In the genomic region with DNA sequence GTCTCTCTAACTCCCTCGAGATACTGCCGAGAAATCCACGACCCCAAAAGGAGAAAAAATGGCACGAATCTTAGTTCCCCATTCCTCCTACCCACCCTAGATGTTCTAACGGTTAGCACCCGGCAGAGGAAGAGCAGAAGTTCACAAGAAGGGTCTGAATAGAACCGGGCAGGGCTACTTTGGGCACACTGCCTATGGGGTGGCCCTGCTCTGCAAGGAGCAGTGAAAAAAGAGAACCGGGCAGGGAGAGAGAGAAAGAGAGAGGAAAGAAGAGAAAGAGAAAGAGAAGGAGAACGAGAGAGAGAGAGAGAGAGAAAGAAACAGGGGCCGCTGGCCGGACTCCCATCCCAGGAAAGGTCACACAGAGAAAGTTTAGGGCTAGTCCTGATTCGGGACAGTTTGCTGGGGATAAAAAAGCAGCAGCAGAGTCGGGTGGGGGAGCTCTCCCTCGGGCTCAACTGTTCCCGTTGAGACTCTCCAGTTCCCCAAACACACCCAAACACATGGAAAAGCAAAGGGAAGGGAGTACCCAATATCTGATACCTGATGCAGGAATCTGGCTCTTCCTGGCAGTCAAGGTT, we compare ENCODE assay signal across 6 cellular contexts. TPM values are rescaled to one million over a fixed set of nuclear protein-coding genes. Genes with fewer than 3 reads are reported as not detected.
DNase-seq lines count a peak whose midpoint lies in the region; ATAC-seq, FAIRE-seq and TF ChIP-seq lines count a peak whose summit lies in the region.

No MANE protein-coding gene starts in this region.

- peak; percentile 8 for ATAC-seq in Right ventricle myocardium inferior

- H3K4me3 ChIP-seq in endocrine pancreas (ENCODE audit: control insufficient read depth, insufficient read depth, low read length) (peak overlapping the region; percentile 74), skeletal muscle cell (ENCODE audit: low read depth, low read length) (peak overlapping the region; percentile 76)

- intact Hi-C loops in Right ventricle myocardium inferior (cut with DNase I), result no loop called here
- intact Hi-C loops in cardiac septum (cut with DNase I), result no loop called here

- H3K36me3 ChIP-seq in endocrine pancreas (ENCODE audit: control insufficient read depth, insufficient read depth, low read length), result no peaks in the 10 kb centered on the region

- TF ChIP-seq POLR2A in H54 (IDR thresholded peaks at IDR 0.05; ENCODE audit: low read depth, low read length), result no peak

- DNase-seq in Right ventricle myocardium inferior (ENCODE audit: missing footprints) (no peak), cardiac septum (ENCODE audit: low spot score) (no peak), skeletal muscle cell (ENCODE audit: low read depth) (no peak), putamen (ENCODE audit: low spot score) (no peak), H54 (ENCODE audit: insufficient read length, low spot score) (no peak)

- no peak for FAIRE-seq in H54 (lab: Jason Lieb, UNC)

- peak overlapping the region; percentile 15 for H3K9ac ChIP-seq in endocrine pancreas (ENCODE audit: control insufficient read depth, insufficient read depth, low read length)

- no peaks in the 10 kb centered on the region for H3K27me3 ChIP-seq in endocrine pancreas (ENCODE audit: control insufficient read depth, insufficient read depth, low read length)

- H3K4me1 ChIP-seq in endocrine pancreas (ENCODE audit: control insufficient read depth, insufficient read depth, low read length), result peaks cover 5% of the 10 kb centered on the region

- no peaks in the 10 kb centered on the region for H3K9me3 ChIP-seq in endocrine pancreas (ENCODE audit: control insufficient read depth, low read length)

RNA-seq across cellular contexts. Expression of a gene that starts 0.5 kb away (rescaled TPM):
- total RNA-seq in Right ventricle myocardium inferior (12.6 TPM), cardiac septum (6.8 TPM)

RNA-seq across cellular contexts. Expression of a gene that starts 0.8 kb away (rescaled TPM):
- total RNA-seq in Right ventricle myocardium inferior (53.5 TPM), cardiac septum (55.6 TPM)

RNA-seq across cellular contexts. Expression of a gene that starts 16.4 kb away (rescaled TPM):
- 78.1 TPM for total RNA-seq in Right ventricle myocardium inferior
- total RNA-seq in cardiac septum, result 57.5 TPM

RNA-seq across cellular contexts. Expression of a gene that starts 21.3 kb away (rescaled TPM):
- total RNA-seq in Right ventricle myocardium inferior (5.4 TPM), cardiac septum (1.3 TPM)

RNA-seq across cellular contexts. Expression of a gene that starts 58.7 kb away (rescaled TPM):
- total RNA-seq in Right ventricle myocardium inferior (20.8 TPM), cardiac septum (24.8 TPM)
